11 cellular contexts compared by ENCODE assay signal in the genomic region with DNA sequence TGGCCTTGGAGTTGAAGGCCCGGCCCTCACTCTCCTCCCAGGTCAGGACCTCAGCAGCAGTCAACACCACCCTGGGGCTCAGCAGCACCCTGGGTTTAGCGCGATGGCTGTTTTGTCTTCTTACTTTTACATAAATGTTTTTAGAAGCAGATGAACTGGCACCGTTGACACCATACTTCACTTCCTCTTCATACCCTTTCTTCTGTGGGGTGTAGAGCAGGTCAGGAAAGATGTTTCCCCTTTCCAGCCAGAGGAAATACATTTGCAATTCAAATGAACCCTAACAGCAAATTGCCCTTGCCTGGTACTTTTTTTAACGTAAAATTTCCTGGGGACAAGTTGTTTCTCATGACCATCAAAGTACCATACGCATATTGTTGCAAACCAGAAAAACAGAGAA. TPM values are rescaled to one million over a fixed set of nuclear protein-coding genes. Genes with fewer than 3 reads are reported as not detected.
A peak's percentile ranks its signal among the peaks of the same experiment; 100 is the strongest.
DNase-seq lines count a peak whose midpoint lies in the region; ATAC-seq and TF ChIP-seq lines count a peak whose summit lies in the region.
"Had no signal": no experiment of that assay in that cellular context is flagged by ENCODE, and none has a peak within 500 bp of the region (broad histone marks: within the 10 kb centered on the region; RNA-seq: fewer than 3 reads in every experiment).

No MANE protein-coding gene starts in this region.

- no peaks in the 10 kb centered on the region for H3K9me3 ChIP-seq in SU-DHL-6 (ENCODE audit: insufficient read depth, low read length)
- H3K9me3 ChIP-seq in naive thymus-derived CD4-positive, alpha-beta T cell (ENCODE audit: control insufficient read depth in 2 of 3, low read length in 3 of 3) = no peaks in the 10 kb centered on the region
- H3K9me3 ChIP-seq in HAP-1 = no peaks in the 10 kb centered on the region

- TF ChIP-seq CTCF in GM12865 (IDR thresholded peaks at IDR 0.05; ENCODE audit: insufficient read depth, low read depth, low read length, missing control alignments) = no peak
- TF ChIP-seq CTCF in SU-DHL-6 (IDR thresholded peaks at IDR 0.05; ENCODE audit: insufficient read depth, low read length, poor library complexity, severe bottlenecking) = no peak

- peaks cover 0 to 6% (median 0%) of the 10 kb centered on the region in 11 donors for H3K9me3 Mint-ChIP-seq in naive thymus-derived CD4-positive, alpha-beta T cell

- peak overlapping the region; percentile 62 for H3K27ac ChIP-seq in SU-DHL-6 (ENCODE audit: low read depth, low read length)
- H3K27ac ChIP-seq in naive thymus-derived CD4-positive, alpha-beta T cell (ENCODE audit: low read depth, low read length) = peak overlapping the region; percentile 25
- H3K27ac ChIP-seq: KMS-11, WERI-Rb-1 had no signal

- in situ Hi-C loops in HAP-1 (cut with MboI; ENCODE audit: low sequenced_read_pairs) = no loop called here

- peaks cover 0 to 37% (median under 1%) of the 10 kb centered on the region in 5 donors for H3K27me3 Mint-ChIP-seq in naive thymus-derived CD4-positive, alpha-beta T cell

- H3K36me3 ChIP-seq in SU-DHL-6 (ENCODE audit: low read length) (no peaks in the 10 kb centered on the region), HAP-1 (replicated peaks) (no peaks in the 10 kb centered on the region)
- H3K36me3 ChIP-seq in naive thymus-derived CD4-positive, alpha-beta T cell (ENCODE audit: control insufficient read depth in 2 of 3, insufficient read depth in 3 of 3, low read length in 3 of 3) = no peaks in the 10 kb centered on the region
- H3K36me3 ChIP-seq: WERI-Rb-1 had no signal

- POLR2A ChIA-PET in naive thymus-derived CD4-positive, alpha-beta T cell (lab: Charles Lee) = interaction anchor here (0.6 kb wide), 1 partner anchor 40 kb away, joined by 5 read pairs; no protein-coding TSS in a partner anchor

- H4K20me1 ChIP-seq in SU-DHL-6 (ENCODE audit: low read depth, low read length) = no peaks in the 10 kb centered on the region

- peak overlapping the region; percentile 49 to 96 (median 92) for H3K27ac Mint-ChIP-seq in naive thymus-derived CD4-positive, alpha-beta T cell

- H3K27me3 ChIP-seq in SU-DHL-6 (ENCODE audit: low read length) (no peaks in the 10 kb centered on the region), HAP-1 (ENCODE audit: low read depth) (no peaks in the 10 kb centered on the region)
- H3K27me3 ChIP-seq in naive thymus-derived CD4-positive, alpha-beta T cell (ENCODE audit: control insufficient read depth in 2 of 2, insufficient read depth in 2 of 2, low read length in 2 of 2) = no peaks in the 10 kb centered on the region

- no peaks in the 10 kb centered on the region for H3K79me2 ChIP-seq in SU-DHL-6 (ENCODE audit: insufficient read depth, low read length)

- H3K4me2 ChIP-seq in SU-DHL-6 (ENCODE audit: low read depth, low read length, poor library complexity, severe bottlenecking) = peak overlapping the region; percentile 42
- H3K4me2 ChIP-seq: KMS-11 had no signal

- H3K36me3 Mint-ChIP-seq in naive thymus-derived CD4-positive, alpha-beta T cell = peaks cover 0 to 8% (median 0%) of the 10 kb centered on the region in 5 donors

- H3F3A ChIP-seq in SU-DHL-6 (ENCODE audit: insufficient read depth) = peaks cover 14% of the 10 kb centered on the region; the same call in 1 of the 2 replicates

- H3K9ac ChIP-seq in SU-DHL-6 (ENCODE audit: low read length) = peak overlapping the region; percentile 11; the same call in 1 of the 2 replicates
- H3K9ac ChIP-seq: KMS-11 had no signal

- H3K4me3 Mint-ChIP-seq in naive thymus-derived CD4-positive, alpha-beta T cell = peak overlapping the region; percentile 2 to 83 (median 66)

- ATAC-seq in HG02798 (IDR thresholded peaks at IDR 0.05; ENCODE audit: poor library complexity, unreplicated experiment) (peak; percentile 25), HG03521 (IDR thresholded peaks at IDR 0.05; ENCODE audit: unreplicated experiment) (no peak)
- ATAC-seq in naive thymus-derived CD4-positive, alpha-beta T cell = peak; percentile 19

- peaks cover 30 to 69% (median 57%) of the 10 kb centered on the region in 7 donors for H3K4me1 Mint-ChIP-seq in naive thymus-derived CD4-positive, alpha-beta T cell

- H3K9me2 ChIP-seq in SU-DHL-6 (replicated peaks; ENCODE audit: insufficient read depth, low read length) = no peaks in the 10 kb centered on the region

- H3K4me1 ChIP-seq in naive thymus-derived CD4-positive, alpha-beta T cell (ENCODE audit: control insufficient read depth in 2 of 2, insufficient read depth in 2 of 2, low read length in 2 of 2) = peaks cover 15 to 41% of the 10 kb centered on the region in 2 donors
- peaks cover 5% of the 10 kb centered on the region for H3K4me1 ChIP-seq in HAP-1

- DNase-seq in GM12865 (ENCODE audit: low read depth) (peak; percentile 64), SHP77 (lab: John Stamatoyannopoulos, UW) (no peak), H4 (ENCODE audit: low spot score) (no peak), HAP-1 (ENCODE audit: low spot score in 2 of 2) (no peak)
- peak in 3 of 9 donors; percentile 40 to 50 (median 44) for DNase-seq in naive thymus-derived CD4-positive, alpha-beta T cell
- DNase-seq: NCI-H82, WERI-Rb-1 had no signal

- CTCF ChIA-PET in naive thymus-derived CD4-positive, alpha-beta T cell (lab: Charles Lee) = no interaction called here

- no peak overlapping the region for H3K4me3 ChIP-seq in GM12865 (ENCODE audit: low read depth, low read length)
- no peak overlapping the region for H3K4me3 ChIP-seq in SU-DHL-6 (ENCODE audit: insufficient read depth, low read length, poor library complexity, severe bottlenecking)
- no peak overlapping the region for H3K4me3 ChIP-seq in naive thymus-derived CD4-positive, alpha-beta T cell (ENCODE audit: low read length)
- H3K4me3 ChIP-seq in HAP-1 = no peak overlapping the region

- H2AFZ ChIP-seq in SU-DHL-6 (ENCODE audit: low read depth, low read length, severe bottlenecking) = no peak overlapping the region

- intact Hi-C loops in naive thymus-derived CD4-positive, alpha-beta T cell (cut with micrococcal nuclease) = loop anchor here (2.0 to 10.0 kb wide), 4 partner anchors 34 to 1086 kb away; no protein-coding TSS in a partner anchor

RNA-seq across cellular contexts. Expression of a gene that starts 54.7 kb away (rescaled TPM):
- total RNA-seq in naive thymus-derived CD4-positive, alpha-beta T cell = 10 to 100 TPM; 13.4 to 39.2 (median 36.4) TPM
- 10 to 100 TPM; 23.8 to 51.5 TPM for polyA plus RNA-seq in naive thymus-derived CD4-positive, alpha-beta T cell
- 15.6 and 18.2 TPM in 2 replicates for total RNA-seq in H4 (2014; rRNA removed; shearing (Covaris generic))
